ENCODE assay signal across 8 cellular contexts in genomic region chr18:13823707-13824395, GRCh38. TPM values are rescaled to one million over a fixed set of nuclear protein-coding genes. Genes with fewer than 3 reads are reported as not detected.
A peak's percentile ranks its signal among the peaks of the same experiment; 100 is the strongest.
DNase-seq lines count a peak whose midpoint lies in the region; ATAC-seq and TF ChIP-seq lines count a peak whose summit lies in the region.

TSS of gene MC5R (plus strand) at chr18:13824149. CDS start at chr18:13825766, 1,617 bp downstream.

- POLR2A ChIA-PET in activated CD8-positive, alpha-beta T cell treated with anti-CD3 and anti-CD28 coated beads, Interleukin-2, amount 10 ng/mL, durations not matched to agents 7 days and 5 days (lab: Charles Lee): no interaction called here

- H3K27me3 Mint-ChIP-seq in activated CD8-positive, alpha-beta T cell treated with anti-CD3 and anti-CD28 coated beads, Interleukin-2, amount 10 ng/mL, durations not matched to agents 7 days and 5 days (ENCODE audit: low read depth): peaks cover 12% of the 10 kb centered on the region

- DNase-seq in NCI-H226 (peak; percentile 36), midbrain (lab: John Stamatoyannopoulos, UW) (peak; percentile 53)
- DNase-seq in activated CD8-positive, alpha-beta T cell treated with anti-CD3 and anti-CD28 coated beads, Interleukin-2, amount 10 ng/mL, durations not matched to agents 7 days and 5 days: peak; percentile 74
- DNase-seq in effector memory CD4-positive, alpha-beta T cell: peak; percentile 27 to 45 (median 31)
- DNase-seq in stimulated activated CD8-positive, alpha-beta memory T cell treated with anti-CD3 and anti-CD28 coated beads, Interleukin-2, amount 100 ng/mL, for 1 hour (ENCODE audit: low read depth in 2 of 2): peak; percentile 44 to 53

- H3K9me3 ChIP-seq in effector memory CD4-positive, alpha-beta T cell (ENCODE audit: control insufficient read depth, low read length): no peaks in the 10 kb centered on the region

- H3K27ac ChIP-seq in 22Rv1: no peak within 1 kb of the TSS
- H3K27ac ChIP-seq in effector memory CD4-positive, alpha-beta T cell (ENCODE audit: insufficient read depth, low read length, poor library complexity, severe bottlenecking): no peak within 1 kb of the TSS

- H3K9me3 Mint-ChIP-seq in activated CD8-positive, alpha-beta T cell treated with anti-CD3 and anti-CD28 coated beads, Interleukin-2, amount 10 ng/mL, durations not matched to agents 7 days and 5 days (ENCODE audit: insufficient read depth): no peaks in the 10 kb centered on the region

- H3K4me3 Mint-ChIP-seq in activated CD8-positive, alpha-beta T cell treated with anti-CD3 and anti-CD28 coated beads, Interleukin-2, amount 10 ng/mL, durations not matched to agents 7 days and 5 days: peak within 1 kb of the TSS; percentile 40

- peak; percentile 96 for TF ChIP-seq CTCF in 22Rv1 (IDR thresholded peaks at IDR 0.05)

- ATAC-seq in GM18498 (IDR thresholded peaks at IDR 0.05; ENCODE audit: unreplicated experiment) (peak; percentile 96), HG02943 (IDR thresholded peaks at IDR 0.05; ENCODE audit: low read depth, unreplicated experiment) (peak; percentile 80)
- ATAC-seq in activated CD8-positive, alpha-beta T cell treated with anti-CD3 and anti-CD28 coated beads, Interleukin-2, amount 10 ng/mL, durations not matched to agents 7 days and 5 days: peak; percentile 99

- no peaks in the 10 kb centered on the region for H3K27me3 ChIP-seq in effector memory CD4-positive, alpha-beta T cell (replicated peaks; ENCODE audit: control insufficient read depth, insufficient read depth, low read length, poor library complexity, severe bottlenecking)

- H3K4me1 ChIP-seq in effector memory CD4-positive, alpha-beta T cell (ENCODE audit: control insufficient read depth, insufficient read depth, low read length, poor library complexity, severe bottlenecking): peaks cover 7% of the 10 kb centered on the region

- CTCF ChIA-PET in activated CD8-positive, alpha-beta T cell treated with anti-CD3 and anti-CD28 coated beads, Interleukin-2, amount 10 ng/mL, durations not matched to agents 7 days and 5 days (lab: Charles Lee): interaction anchor here (0.7 to 2.2 kb wide), 9 partner anchors 9 to 264 kb away, joined by 3 to 24 read pairs (median 3); no protein-coding TSS in a partner anchor

- H3K36me3 ChIP-seq in effector memory CD4-positive, alpha-beta T cell (ENCODE audit: control insufficient read depth, insufficient read depth, low read length): no peaks in the 10 kb centered on the region

- peaks cover 9% of the 10 kb centered on the region for H3K4me1 Mint-ChIP-seq in activated CD8-positive, alpha-beta T cell treated with anti-CD3 and anti-CD28 coated beads, Interleukin-2, amount 10 ng/mL, durations not matched to agents 7 days and 5 days (ENCODE audit: low read depth)

- peak within 1 kb of the TSS; percentile 37 for H3K4me3 ChIP-seq in effector memory CD4-positive, alpha-beta T cell (ENCODE audit: insufficient read depth, low read depth, low read length, poor library complexity, severe bottlenecking)

- H3K36me3 Mint-ChIP-seq in activated CD8-positive, alpha-beta T cell treated with anti-CD3 and anti-CD28 coated beads, Interleukin-2, amount 10 ng/mL, durations not matched to agents 7 days and 5 days (ENCODE audit: low read depth): no peaks in the 10 kb centered on the region

- no peak within 1 kb of the TSS for H3K27ac Mint-ChIP-seq in activated CD8-positive, alpha-beta T cell treated with anti-CD3 and anti-CD28 coated beads, Interleukin-2, amount 10 ng/mL, durations not matched to agents 7 days and 5 days

RNA-seq across cellular contexts. Expression of gene MC5R, which starts in this region (rescaled TPM):
- not detected for total RNA-seq in activated CD8-positive, alpha-beta T cell treated with anti-CD3 and anti-CD28 coated beads, Interleukin-2, amount 10 ng/mL, durations not matched to agents 7 days and 5 days

Comparison
In these comparisons a context has a peak if more than half of its experiments do, and no peak if none do; other contexts are left out.
1. Peak in DNase-seq and ATAC-seq in activated CD8-positive, alpha-beta T cell treated with anti-CD3 and anti-CD28 coated beads, Interleukin-2, amount 10 ng/mL, durations not matched to agents 7 days and 5 days; RNA of the gene not detected or under 1 TPM.